ENCODE assay signal across 1 cellular context in genomic region chr20:17904027-17904426, GRCh38.
A peak's percentile ranks its signal among the peaks of the same experiment; 100 is the strongest.
TF ChIP-seq lines count a peak whose summit lies in the region.

No MANE protein-coding gene starts in this region.

TF ChIP-seq in GM12878, 131 proteins besides CTCF, POLR2A, EP300 and RAD21 (continued from another document):
- TF ChIP-seq PKNOX1 (IDR thresholded peaks at IDR 0.05), result no peak
- 0 out of 2 replicates have a peak, but pooled peaks have one; percentile 38 for TF ChIP-seq FOXM1 (IDR thresholded peaks at IDR 0.05; ENCODE audit: low read depth, low read length)
- no peak for TF ChIP-seq RBBP5 (conservative IDR thresholded peaks at IDR 0.05)
- TF ChIP-seq NR2C1 (IDR thresholded peaks at IDR 0.05), result no peak
- TF ChIP-seq MEF2A (IDR thresholded peaks at IDR 0.05; ENCODE audit: insufficient read depth, low read depth, low read length), result peak; percentile 61
- TF ChIP-seq POU2F2 (IDR thresholded peaks at IDR 0.05; ENCODE audit: borderline replicate concordance, low read depth, low read length), result peak; percentile 95; the same call in 2 of the 3 replicates
- no peak for TF ChIP-seq SMAD5 (IDR thresholded peaks at IDR 0.05; ENCODE audit: low read depth)
- no peak for TF ChIP-seq ZBTB40 (IDR thresholded peaks at IDR 0.05; ENCODE audit: borderline replicate concordance)
- peak; percentile 48 for TF ChIP-seq MEF2B (IDR thresholded peaks at IDR 0.05; ENCODE audit: partially characterized antibody, poor library complexity, severe bottlenecking)
- TF ChIP-seq CBFB (IDR thresholded peaks at IDR 0.05; ENCODE audit: low read depth), result peak; percentile 70; the same call in 1 of the 2 replicates
- no peak for TF ChIP-seq NFXL1 (IDR thresholded peaks at IDR 0.05; ENCODE audit: borderline replicate concordance)
- TF ChIP-seq SP1 (IDR thresholded peaks at IDR 0.05; ENCODE audit: low read depth, low read length), result no peak
- TF ChIP-seq NBN (IDR thresholded peaks at IDR 0.05), result no peak
- TF ChIP-seq, protein P1, sequence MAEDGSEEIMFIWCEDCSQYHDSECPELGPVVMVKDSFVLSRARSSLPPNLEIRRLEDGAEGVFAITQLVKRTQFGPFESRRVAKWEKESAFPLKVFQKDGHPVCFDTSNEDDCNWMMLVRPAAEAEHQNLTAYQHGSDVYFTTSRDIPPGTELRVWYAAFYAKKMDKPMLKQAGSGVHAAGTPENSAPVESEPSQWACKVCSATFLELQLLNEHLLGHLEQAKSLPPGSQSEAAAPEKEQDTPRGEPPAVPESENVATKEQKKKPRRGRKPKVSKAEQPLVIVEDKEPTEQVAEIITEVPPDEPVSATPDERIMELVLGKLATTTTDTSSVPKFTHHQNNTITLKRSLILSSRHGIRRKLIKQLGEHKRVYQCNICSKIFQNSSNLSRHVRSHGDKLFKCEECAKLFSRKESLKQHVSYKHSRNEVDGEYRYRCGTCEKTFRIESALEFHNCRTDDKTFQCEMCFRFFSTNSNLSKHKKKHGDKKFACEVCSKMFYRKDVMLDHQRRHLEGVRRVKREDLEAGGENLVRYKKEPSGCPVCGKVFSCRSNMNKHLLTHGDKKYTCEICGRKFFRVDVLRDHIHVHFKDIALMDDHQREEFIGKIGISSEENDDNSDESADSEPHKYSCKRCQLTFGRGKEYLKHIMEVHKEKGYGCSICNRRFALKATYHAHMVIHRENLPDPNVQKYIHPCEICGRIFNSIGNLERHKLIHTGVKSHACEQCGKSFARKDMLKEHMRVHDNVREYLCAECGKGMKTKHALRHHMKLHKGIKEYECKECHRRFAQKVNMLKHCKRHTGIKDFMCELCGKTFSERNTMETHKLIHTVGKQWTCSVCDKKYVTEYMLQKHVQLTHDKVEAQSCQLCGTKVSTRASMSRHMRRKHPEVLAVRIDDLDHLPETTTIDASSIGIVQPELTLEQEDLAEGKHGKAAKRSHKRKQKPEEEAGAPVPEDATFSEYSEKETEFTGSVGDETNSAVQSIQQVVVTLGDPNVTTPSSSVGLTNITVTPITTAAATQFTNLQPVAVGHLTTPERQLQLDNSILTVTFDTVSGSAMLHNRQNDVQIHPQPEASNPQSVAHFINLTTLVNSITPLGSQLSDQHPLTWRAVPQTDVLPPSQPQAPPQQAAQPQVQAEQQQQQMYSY (CRISPR knock-in tag; IDR thresholded peaks at IDR 0.05), result no peak
- TF ChIP-seq IKZF1 (conservative IDR thresholded peaks at IDR 0.05), result no peak; the same call in 1 of the 2 replicates
- no peak for TF ChIP-seq SIX5 (IDR thresholded peaks at IDR 0.05; ENCODE audit: low read depth, low read length, severe bottlenecking)
- TF ChIP-seq ETV6 (conservative IDR thresholded peaks at IDR 0.05 in 1 of 2, IDR thresholded peaks at IDR 0.05 in 1 of 2; ENCODE audit: borderline replicate concordance in 1 of 2, low read depth in 1 of 2), result peak in 1 of 2 experiments; percentile 69; a peak in 1 of 4 replicates
- no peak for TF ChIP-seq GATAD2B (conservative IDR thresholded peaks at IDR 0.05; ENCODE audit: low read depth)
- TF ChIP-seq ZNF274 (IDR thresholded peaks at IDR 0.05; ENCODE audit: insufficient read depth, insufficient read length), result no peak
- TF ChIP-seq FOS (IDR thresholded peaks at IDR 0.05; ENCODE audit: borderline replicate concordance, extremely low read depth, insufficient read length), result no peak
- TF ChIP-seq DPF2 (IDR thresholded peaks at IDR 0.05), result no peak
- peak; percentile 42 to 43; a peak in 2 of 4 replicates for TF ChIP-seq IKZF2 (IDR thresholded peaks at IDR 0.05)
- TF ChIP-seq SIN3A (IDR thresholded peaks at IDR 0.05; ENCODE audit: low read depth, low read length), result no peak
- peak; percentile 50 for TF ChIP-seq CREM (IDR thresholded peaks at IDR 0.05; ENCODE audit: low read depth)
- TF ChIP-seq TAF1 (IDR thresholded peaks at IDR 0.05; ENCODE audit: borderline replicate concordance, low read depth, low read length), result no peak
- peak; percentile 87 for TF ChIP-seq EED (IDR thresholded peaks at IDR 0.05; ENCODE audit: low read depth)
- TF ChIP-seq HDAC2 (IDR thresholded peaks at IDR 0.05), result no peak
- TF ChIP-seq ZBED1 (IDR thresholded peaks at IDR 0.05; ENCODE audit: borderline replicate concordance), result peak; percentile 84; the same call in 1 of the 2 replicates
- no peak for TF ChIP-seq HDAC6 (IDR thresholded peaks at IDR 0.05; ENCODE audit: unreplicated experiment)
- no peak for TF ChIP-seq MXI1 (IDR thresholded peaks at IDR 0.05; ENCODE audit: low read depth, low read length)
- TF ChIP-seq RB1 (IDR thresholded peaks at IDR 0.05; ENCODE audit: borderline replicate concordance), result no peak
- TF ChIP-seq ATF2 (IDR thresholded peaks at IDR 0.05; ENCODE audit: low read length), result 0 out of 2 replicates have a peak, but pooled peaks have one; percentile 49
- TF ChIP-seq EZH2 (IDR thresholded peaks at IDR 0.05; ENCODE audit: borderline replicate concordance, control insufficient read depth, low read depth, low read length), result no peak
- TF ChIP-seq CBX5 (IDR thresholded peaks at IDR 0.05; ENCODE audit: low read depth), result peak; percentile 89
